ENCODE assay signal across 8 cellular contexts in the genomic region with DNA sequence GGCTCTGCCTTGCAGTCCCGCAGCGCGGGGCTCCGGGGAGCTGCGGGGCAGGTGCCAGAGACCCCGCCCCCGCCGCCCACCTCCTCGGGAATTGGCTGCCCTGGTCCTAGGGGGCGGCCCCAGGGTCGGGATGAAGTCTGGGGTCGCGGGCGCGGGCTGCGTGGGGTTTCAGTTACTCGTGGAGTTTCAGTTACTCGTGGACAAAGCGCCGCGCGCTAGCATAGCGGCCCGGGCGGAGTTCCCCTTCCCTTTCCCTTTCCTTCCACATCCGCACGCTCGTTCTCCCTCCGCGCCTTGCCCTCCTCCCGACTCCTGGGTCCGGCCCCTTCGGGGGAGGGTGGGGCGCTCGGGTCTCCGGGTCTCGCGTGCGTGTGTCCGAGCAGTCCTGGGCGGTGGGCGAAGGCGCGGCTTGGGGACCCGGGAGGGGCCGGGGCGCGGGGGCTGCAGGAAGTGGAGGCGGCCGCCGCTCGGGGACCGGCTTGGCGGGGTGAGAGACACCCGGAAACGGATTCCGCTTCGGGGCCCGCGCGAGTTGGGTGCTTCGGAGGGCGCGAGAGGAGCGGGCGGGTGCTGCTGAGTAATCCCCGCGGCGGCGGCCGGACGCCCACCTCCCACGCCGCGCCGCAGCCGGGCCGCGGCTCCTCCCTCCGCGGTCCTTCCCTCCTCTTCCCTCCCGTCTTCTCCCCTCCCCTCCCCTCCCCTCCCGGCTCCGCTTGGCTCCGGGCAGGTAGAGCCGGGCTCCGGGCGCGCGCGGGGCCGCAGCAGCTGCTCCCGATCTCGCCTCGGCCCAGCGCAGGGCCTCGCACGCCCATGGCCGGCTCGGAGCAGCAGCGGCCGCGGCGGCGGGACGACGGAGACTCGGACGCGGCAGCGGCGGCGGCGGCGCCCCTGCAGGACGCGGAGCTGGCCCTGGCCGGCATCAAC. TPM values are rescaled to one million over a fixed set of nuclear protein-coding genes. Genes with fewer than 3 reads are reported as not detected.
DNase-seq lines count a peak whose midpoint lies in the region; ATAC-seq lines count a peak whose summit lies in the region.

A gene (plus strand): TSS at position 693 of the 924 bp plus-strand sequence. CDS start 118 bp downstream, at position 811.

- peaks cover 19 to 24% of the 10 kb centered on the region in 2 donors for H3K4me1 ChIP-seq in duodenal mucosa (ENCODE audit: control insufficient read depth in 1 of 2, insufficient read depth in 2 of 2, low read length in 2 of 2)

- no peaks in the 10 kb centered on the region for H3K27me3 ChIP-seq in duodenal mucosa (ENCODE audit: control insufficient read depth in 1 of 2, insufficient read depth in 2 of 2, low read length in 2 of 2)

- H3K27me3 Mint-ChIP-seq in activated CD4-positive, alpha-beta memory T cell treated with anti-CD3 and anti-CD28 coated beads for 36 hours, result no peaks in the 10 kb centered on the region

- ATAC-seq in HG02938 (IDR thresholded peaks at IDR 0.05; ENCODE audit: unreplicated experiment), result peak; percentile 39

- peak within 1 kb of the TSS; percentile 37 for H3K27ac ChIP-seq in duodenal mucosa (ENCODE audit: low read depth, low read length)

- H3K9me3 Mint-ChIP-seq in activated CD4-positive, alpha-beta memory T cell treated with anti-CD3 and anti-CD28 coated beads for 36 hours, result no peaks in the 10 kb centered on the region

- CTCF ChIA-PET in activated CD4-positive, alpha-beta memory T cell treated with anti-CD3 and anti-CD28 coated beads for 36 hours (lab: Charles Lee), result interaction anchor here (0.9 to 1.8 kb wide), 6 partner anchors 13 to 97 kb away, joined by 3 to 5 read pairs (median 4); no protein-coding TSS in a partner anchor

- peak within 1 kb of the TSS; percentile 89 for H3K27ac Mint-ChIP-seq in activated CD4-positive, alpha-beta memory T cell treated with anti-CD3 and anti-CD28 coated beads for 36 hours

- intact Hi-C loops in activated CD4-positive, alpha-beta memory T cell treated with anti-CD3 and anti-CD28 coated beads for 36 hours (cut with micrococcal nuclease), result loop anchor here (5.0 kb wide), 1 partner anchor 187 kb away; no protein-coding TSS in a partner anchor

- POLR2A ChIA-PET in activated CD4-positive, alpha-beta memory T cell treated with anti-CD3 and anti-CD28 coated beads for 36 hours (lab: Charles Lee), result interaction anchor here (0.7 to 1.8 kb wide), 4 partner anchors 9 to 42 kb away, joined by 3 to 8 read pairs (median 4); no protein-coding TSS in a partner anchor

- H3K4me3 ChIP-seq in duodenal mucosa (ENCODE audit: low read depth in 1 of 2, low read length in 2 of 2), result peak within 1 kb of the TSS; percentile 80 to 81

- peaks cover 8% of the 10 kb centered on the region for H3K36me3 Mint-ChIP-seq in activated CD4-positive, alpha-beta memory T cell treated with anti-CD3 and anti-CD28 coated beads for 36 hours

- peak; percentile 26 for DNase-seq in DMS79 treated with DMSO at 0.1 percent for 48 hours (lab: John Stamatoyannopoulos, UW)
- DNase-seq in DMS79 (lab: John Stamatoyannopoulos, UW), result no peak
- peak; percentile 14 to 84 for DNase-seq in NCI-H526 (lab: John Stamatoyannopoulos, UW)
- peak; percentile 93 for DNase-seq in activated CD4-positive, alpha-beta memory T cell treated with anti-CD3 and anti-CD28 coated beads for 36 hours
- peak; percentile 19 for DNase-seq in medulla oblongata (ENCODE audit: extremely low spot score)
- peak; percentile 68 for DNase-seq in stimulated activated CD8-positive, alpha-beta memory T cell treated with anti-CD3 and anti-CD28 coated beads, Interleukin-12 subunit alpha, Interleukin-12 subunit beta, amount 100 ng/mL, for 1 hour (ENCODE audit: low read depth)

- H3K9me3 ChIP-seq in duodenal mucosa (ENCODE audit: control insufficient read depth in 1 of 2, low read length in 2 of 2), result no peaks in the 10 kb centered on the region

- H3K9ac ChIP-seq in duodenal mucosa (ENCODE audit: low read depth in 1 of 2, low read length in 2 of 2), result peak within 1 kb of the TSS; percentile 63

- peaks cover 71% of the 10 kb centered on the region for H3K4me1 Mint-ChIP-seq in activated CD4-positive, alpha-beta memory T cell treated with anti-CD3 and anti-CD28 coated beads for 36 hours (ENCODE audit: low read depth)

- H3K4me3 Mint-ChIP-seq in activated CD4-positive, alpha-beta memory T cell treated with anti-CD3 and anti-CD28 coated beads for 36 hours, result peak within 1 kb of the TSS; percentile 89

- no peaks in the 10 kb centered on the region for H3K36me3 ChIP-seq in duodenal mucosa (ENCODE audit: control insufficient read depth in 1 of 2, insufficient read depth in 2 of 2, low read length in 2 of 2)

RNA-seq across cellular contexts. Expression of the gene that starts here (rescaled TPM):
- total RNA-seq in activated CD4-positive, alpha-beta memory T cell treated with anti-CD3 and anti-CD28 coated beads for 36 hours, result 10 to 100 TPM; 48.9 to 49.0 TPM
